Comparison of ENCODE assay signal across 19 cellular contexts in genomic region chr17:44844390-44844830, GRCh38. TPM values are rescaled to one million over a fixed set of nuclear protein-coding genes. Genes with fewer than 3 reads are reported as not detected.
A peak's percentile ranks its signal among the peaks of the same experiment; 100 is the strongest.
DNase-seq lines count a peak whose midpoint lies in the region; ATAC-seq and TF ChIP-seq lines count a peak whose summit lies in the region.
"Had no signal": no experiment of that assay in that cellular context is flagged by ENCODE, and none has a peak within 500 bp of the region (broad histone marks: within the 10 kb centered on the region; RNA-seq: fewer than 3 reads in every experiment).

No MANE protein-coding gene starts in this region.

- no peak overlapping the region for H3K4me3 Mint-ChIP-seq in naive thymus-derived CD8-positive, alpha-beta T cell

- no peak for DNase-seq in AG04450 (ENCODE audit: low read depth, low spot score)
- DNase-seq in fibroblast of peridontal ligament (ENCODE audit: extremely low read depth), result peak; percentile 56
- no peak for DNase-seq in naive thymus-derived CD8-positive, alpha-beta T cell
- DNase-seq in superior temporal gyrus (ENCODE audit: extremely low spot score), result no peak
- DNase-seq: activated gamma-delta T cell treated with Interleukin-2 at 50 U/mL for 16 hours; body of pancreas; DMS153; effector memory CD4-positive, alpha-beta T cell; head of caudate nucleus; NCI-H2171 treated with DMSO at 0.1 percent for 48 hours; NK-92 treated with Interleukin-12 subunit alpha and Interleukin-12 subunit beta, amount 100 ng/mL, for 24 hours; SHP77; stimulated activated CD4-positive, alpha-beta T cell treated with anti-CD3 and anti-CD28 coated beads, Interleukin-12 subunit alpha, Interleukin-12 subunit beta, amount 100 ng/mL, for 4 hours; substantia nigra; T1000 had no signal

- WGBS in mesodermal cell (ENCODE audit: insufficient coverage in 2 of 2), 2 experiments, result 14% methylated on average over 1 of the region's 1 CpG

- no peak overlapping the region for H3K4me3 ChIP-seq in AG04450 (ENCODE audit: low read depth, low read length)
- H3K4me3 ChIP-seq in HUES48 (ENCODE audit: low read depth, low read length), result no peak overlapping the region
- H3K4me3 ChIP-seq in mesodermal cell (ENCODE audit: extremely low read depth, insufficient read depth, low read length, poor library complexity, severe bottlenecking), result no peak overlapping the region
- H3K4me3 ChIP-seq: body of pancreas had no signal

- no peaks in the 10 kb centered on the region for H3K27me3 Mint-ChIP-seq in naive thymus-derived CD8-positive, alpha-beta T cell

- no peak overlapping the region for H3K9ac ChIP-seq in HUES48 (ENCODE audit: low read depth, low read length)

- H3K9me3 Mint-ChIP-seq in naive thymus-derived CD8-positive, alpha-beta T cell, result no peaks in the 10 kb centered on the region

- H3K36me3 Mint-ChIP-seq in naive thymus-derived CD8-positive, alpha-beta T cell, result no peaks in the 10 kb centered on the region

- CTCF ChIA-PET in AG04450 (lab: Charles Lee), result interaction anchor here (0.6 to 3.3 kb wide), 8 partner anchors 9 to 69 kb away, joined by 3 to 28 read pairs (median 7); no protein-coding TSS in a partner anchor

- TF ChIP-seq CTCF in AG04450 (IDR thresholded peaks at IDR 0.05; ENCODE audit: low read depth, low read length), result peak; percentile 36

- ATAC-seq in GM19328 (IDR thresholded peaks at IDR 0.05; ENCODE audit: unreplicated experiment) (no peak), GM18909 (IDR thresholded peaks at IDR 0.05; ENCODE audit: poor library complexity, unreplicated experiment) (no peak)
- ATAC-seq in naive thymus-derived CD8-positive, alpha-beta T cell, result no peak
- ATAC-seq: body of pancreas had no signal

- H3K36me3 ChIP-seq in HUES48 (ENCODE audit: control insufficient read depth, insufficient read depth, low read length), result no peaks in the 10 kb centered on the region
- peaks cover 2% of the 10 kb centered on the region for H3K36me3 ChIP-seq in mesodermal cell (ENCODE audit: control insufficient read depth, insufficient read depth, low read length)

- H3K27ac ChIP-seq in AG04450 (ENCODE audit: low read depth, low read length) (peak overlapping the region; percentile 68), HUES48 (ENCODE audit: low read depth, low read length) (peak overlapping the region; percentile 61), mesodermal cell (ENCODE audit: low read depth, low read length, severe bottlenecking) (peak overlapping the region; percentile 89)
- H3K27ac ChIP-seq: body of pancreas had no signal

- POLR2A ChIA-PET in AG04450 (lab: Yijun Ruan, JAX), result interaction anchor here (0.5 to 1.4 kb wide), 3 partner anchors 50 to 205 kb away, joined by 3 to 4 read pairs (median 3); no protein-coding TSS in a partner anchor
- POLR2A ChIA-PET in naive thymus-derived CD8-positive, alpha-beta T cell (lab: Charles Lee), result no interaction called here

- H3K27ac Mint-ChIP-seq in naive thymus-derived CD8-positive, alpha-beta T cell, result peak overlapping the region in 1 of 10 donors; percentile 46

- peaks cover 0 to 3% (median 0%) of the 10 kb centered on the region in 4 donors for H3K4me1 Mint-ChIP-seq in naive thymus-derived CD8-positive, alpha-beta T cell

- H3K27me3 ChIP-seq in AG04450 (ENCODE audit: control insufficient read depth, insufficient read depth, low read length) (no peaks in the 10 kb centered on the region), HUES48 (ENCODE audit: control insufficient read depth, insufficient read depth, low read length) (no peaks in the 10 kb centered on the region)
- H3K27me3 ChIP-seq: body of pancreas had no signal

- no peaks in the 10 kb centered on the region for H3K9me3 ChIP-seq in AG04450 (ENCODE audit: control insufficient read depth, insufficient read depth, low read length)
- H3K9me3 ChIP-seq in HUES48 (ENCODE audit: control insufficient read depth, insufficient read depth, low read length), result no peaks in the 10 kb centered on the region
- no peaks in the 10 kb centered on the region for H3K9me3 ChIP-seq in mesodermal cell (ENCODE audit: control insufficient read depth, low read length)
- H3K9me3 ChIP-seq: body of pancreas had no signal

- peaks cover 35% of the 10 kb centered on the region for H3K4me1 ChIP-seq in HUES48 (ENCODE audit: control insufficient read depth, insufficient read depth, low read length)
- H3K4me1 ChIP-seq in mesodermal cell (ENCODE audit: control insufficient read depth, insufficient read depth, low read length, poor library complexity, severe bottlenecking), result peaks cover 23% of the 10 kb centered on the region
- H3K4me1 ChIP-seq: body of pancreas had no signal

RNA-seq across cellular contexts. Expression of gene HIGD1B, which starts 3.3 kb away (rescaled TPM):
- not detected in 2 replicates for polyA plus RNA-seq in AG04450 (2011; rRNA removed)
- polyA minus RNA-seq in AG04450 (2011; rRNA and poly(A)+ RNA removed), result not detected in 2 replicates
- polyA plus RNA-seq in mesodermal cell (2013, experiment 1 of 2), result not detected
- polyA plus RNA-seq in mesodermal cell (2013, experiment 2 of 2), result not detected
- not detected for total RNA-seq in naive thymus-derived CD8-positive, alpha-beta T cell
- polyA plus RNA-seq in naive thymus-derived CD8-positive, alpha-beta T cell, result under 1 TPM in 2 of 3 donors, not detected in 1; 0.35 to 0.75 TPM

RNA-seq across cellular contexts. Expression of gene GJC1, which starts 14.3 kb away (rescaled TPM):
- 20.6 and 22.1 TPM in 2 replicates for polyA plus RNA-seq in AG04450 (2011; rRNA removed)
- polyA minus RNA-seq in AG04450 (2011; rRNA and poly(A)+ RNA removed), result 37.4 and 43.5 TPM in 2 replicates
- 49.1 TPM for polyA plus RNA-seq in mesodermal cell (2013, experiment 1 of 2)
- polyA plus RNA-seq in mesodermal cell (2013, experiment 2 of 2), result 41.5 TPM
- total RNA-seq in naive thymus-derived CD8-positive, alpha-beta T cell, result not detected
- not detected for polyA plus RNA-seq in naive thymus-derived CD8-positive, alpha-beta T cell

RNA-seq across cellular contexts. Expression of gene EFTUD2, which starts 54.8 kb away (rescaled TPM):
- 123 and 147 TPM in 2 replicates for polyA plus RNA-seq in AG04450 (2011; rRNA removed)
- polyA minus RNA-seq in AG04450 (2011; rRNA and poly(A)+ RNA removed), result 175 and 196 TPM in 2 replicates
- polyA plus RNA-seq in mesodermal cell (2013, experiment 1 of 2), result 103 TPM
- 107 TPM for polyA plus RNA-seq in mesodermal cell (2013, experiment 2 of 2)
- 100 to 1,000 TPM; 101 to 113 TPM for total RNA-seq in naive thymus-derived CD8-positive, alpha-beta T cell
- polyA plus RNA-seq in naive thymus-derived CD8-positive, alpha-beta T cell, result 10 to 100 TPM; 57.0 to 79.0 (median 68.3) TPM

Comparison
In these comparisons a context has a peak if more than half of its experiments do, and no peak if none do; other contexts are left out.
1. RNA of gene GJC1, which starts 14.3 kb away (polyA plus RNA-seq): 20.6 to 22.1 TPM in AG04450; not detected in naive thymus-derived CD8-positive, alpha-beta T cell; every median in the first group is over 10 times any median in the second.
2. Peak in every context shown above with its lines, with median percentiles within 50 percentile points of each other: H3K27ac ChIP-seq.